In genomic region chr18:50986360-50987087, GRCh38 we compare ENCODE assay signal across 15 cellular contexts. TPM values are rescaled to one million over a fixed set of nuclear protein-coding genes. Genes with fewer than 3 reads are reported as not detected.
DNase-seq lines count a peak whose midpoint lies in the region; ATAC-seq, FAIRE-seq and TF ChIP-seq lines count a peak whose summit lies in the region.
"Had no signal": no experiment of that assay in that cellular context is flagged by ENCODE, and none has a peak within 500 bp of the region (broad histone marks: within the 10 kb centered on the region; RNA-seq: fewer than 3 reads in every experiment).

No MANE protein-coding gene starts in this region.

- H3K4me2 ChIP-seq in HepG2 (ENCODE audit: low read depth, low read length) = no peak overlapping the region
- H3K4me2 ChIP-seq: neural progenitor cell had no signal

- no peak for TF ChIP-seq CTCF in AG09309 (IDR thresholded peaks at IDR 0.05; ENCODE audit: control insufficient read depth, insufficient read depth, low read depth, low read length, missing control alignments)
- no peak for TF ChIP-seq CTCF in brain microvascular endothelial cell (IDR thresholded peaks at IDR 0.05; ENCODE audit: low read depth, low read length, missing control alignments)
- TF ChIP-seq CTCF in HepG2 (CRISPR knock-in tag; IDR thresholded peaks at IDR 0.05) = no peak

- H3K9me3 Mint-ChIP-seq in stimulated activated naive B cell treated with anti-CD40 and anti-IgM and Interleukin-4, amounts not matched to agents 10 μg/mL and 1 μg/mL and 100 μg/mL, for 72 hours = no peaks in the 10 kb centered on the region
- H3K9me3 Mint-ChIP-seq: activated CD4-positive, alpha-beta memory T cell treated with anti-CD3 and anti-CD28 coated beads, Interleukin-2, amount 10 ng/mL, durations not matched to agents 7 days and 5 days; neural progenitor cell had no signal

- intact Hi-C loops in HepG2 (cut with micrococcal nuclease; ENCODE audit: unreplicated experiment) = no loop called here

- H3K27ac Mint-ChIP-seq in stimulated activated naive B cell treated with anti-CD40 and anti-IgM and Interleukin-4, amounts not matched to agents 10 μg/mL and 1 μg/mL and 100 μg/mL, for 72 hours = no peak overlapping the region
- H3K27ac Mint-ChIP-seq: activated CD4-positive, alpha-beta memory T cell treated with anti-CD3 and anti-CD28 coated beads, Interleukin-2, amount 10 ng/mL, durations not matched to agents 7 days and 5 days; neural progenitor cell had no signal

- H3K4me1 ChIP-seq in HepG2 (ENCODE audit: insufficient read depth, low read length) = no peaks in the 10 kb centered on the region

- H3K9ac ChIP-seq in HepG2 (ENCODE audit: insufficient read depth, low read depth, low read length) = no peak overlapping the region
- H3K9ac ChIP-seq: neural progenitor cell had no signal

- no peak for TF ChIP-seq RAD21 in HepG2 (CRISPR knock-in tag; IDR thresholded peaks at IDR 0.05)

- H3K36me3 ChIP-seq in brain microvascular endothelial cell (replicated peaks) = no peaks in the 10 kb centered on the region
- no peaks in the 10 kb centered on the region for H3K36me3 ChIP-seq in HepG2 (replicated peaks in 1 of 2; ENCODE audit: control insufficient read depth in 1 of 2, insufficient read depth in 2 of 2, low read length in 2 of 2)
- H3K36me3 ChIP-seq: neural progenitor cell had no signal

- no peaks in the 10 kb centered on the region for H3K27me3 Mint-ChIP-seq in stimulated activated naive B cell treated with anti-CD40 and anti-IgM and Interleukin-4, amounts not matched to agents 10 μg/mL and 1 μg/mL and 100 μg/mL, for 72 hours
- H3K27me3 Mint-ChIP-seq: activated CD4-positive, alpha-beta memory T cell treated with anti-CD3 and anti-CD28 coated beads, Interleukin-2, amount 10 ng/mL, durations not matched to agents 7 days and 5 days had no signal

- 87% methylated on average over 2 of the region's 2 CpGs for WGBS in HepG2 (ENCODE audit: low lambda C conversion rate)

- BruUV-seq in HepG2 (replicated peaks; lab: Mats Ljungman, UMichigan) = no TSS peak

- FAIRE-seq in HepG2 (lab: Jason Lieb, UNC) = no peak
- FAIRE-seq: colon, small intestine had no signal

- no peak overlapping the region for H3K4me3 Mint-ChIP-seq in stimulated activated naive B cell treated with anti-CD40 and anti-IgM and Interleukin-4, amounts not matched to agents 10 μg/mL and 1 μg/mL and 100 μg/mL, for 72 hours
- H3K4me3 Mint-ChIP-seq: activated CD4-positive, alpha-beta memory T cell treated with anti-CD3 and anti-CD28 coated beads, Interleukin-2, amount 10 ng/mL, durations not matched to agents 7 days and 5 days; neural progenitor cell had no signal

- H3K27me3 ChIP-seq in brain microvascular endothelial cell (replicated peaks) (no peaks in the 10 kb centered on the region), HepG2 (ENCODE audit: control insufficient read depth in 1 of 2, insufficient read depth in 2 of 2, low read length in 2 of 2) (no peaks in the 10 kb centered on the region)
- H3K27me3 ChIP-seq: esophagus squamous epithelium, neural progenitor cell had no signal

- DNase-seq in AG09309 (ENCODE audit: low read depth) (peak; percentile 59), HS-27A (ENCODE audit: low read depth) (peak; percentile 26), brain microvascular endothelial cell (peak; percentile 16), HepG2 (ENCODE audit: low spot score) (no peak), T-helper 2 cell (no peak), NCI-H1048 (lab: John Stamatoyannopoulos, UW) (no peak), iPS-NIHi11 (ENCODE audit: low spot score) (no peak)
- DNase-seq in stimulated activated naive B cell treated with anti-CD40 and anti-IgM and Interleukin-4, amounts not matched to agents 10 μg/mL and 1 μg/mL and 100 μg/mL, for 72 hours = no peak
- DNase-seq: activated CD4-positive, alpha-beta memory T cell treated with anti-CD3 and anti-CD28 coated beads, Interleukin-2, amount 10 ng/mL, durations not matched to agents 7 days and 5 days; activated naive CD4-positive, alpha-beta T cell; AML-193; esophagus squamous epithelium; small intestine had no signal

- peaks cover 0 to 3% of the 10 kb centered on the region in 2 donors for H3K4me1 Mint-ChIP-seq in stimulated activated naive B cell treated with anti-CD40 and anti-IgM and Interleukin-4, amounts not matched to agents 10 μg/mL and 1 μg/mL and 100 μg/mL, for 72 hours
- H3K4me1 Mint-ChIP-seq: activated CD4-positive, alpha-beta memory T cell treated with anti-CD3 and anti-CD28 coated beads, Interleukin-2, amount 10 ng/mL, durations not matched to agents 7 days and 5 days had no signal

- in situ Hi-C loops in brain microvascular endothelial cell (cut with HindIII; ENCODE audit: low pct_ligation_motif_present, low sequenced_read_pairs) (no loop called here), HepG2 (cut with HindIII; ENCODE audit: extremely low pct_ligation_motif_present, low pct_unique_long_range_greater_than_20kb) (no loop called here)

- H3K9me3 ChIP-seq in HepG2 (ENCODE audit: low read length) = no peaks in the 10 kb centered on the region
- H3K9me3 ChIP-seq: esophagus squamous epithelium had no signal

- no peak overlapping the region for H2AFZ ChIP-seq in HepG2 (ENCODE audit: low read length)
- H2AFZ ChIP-seq: neural progenitor cell had no signal

- H3K79me2 ChIP-seq in HepG2 (ENCODE audit: insufficient read depth, low read length) = no peaks in the 10 kb centered on the region

- H3K27ac ChIP-seq in brain microvascular endothelial cell (no peak overlapping the region), HepG2 (ENCODE audit: extremely low read length, insufficient read depth, low read length) (no peak overlapping the region)
- H3K27ac ChIP-seq: esophagus squamous epithelium, neural progenitor cell had no signal

- peaks cover 14 to 29% of the 10 kb centered on the region in 2 donors for H3K36me3 Mint-ChIP-seq in stimulated activated naive B cell treated with anti-CD40 and anti-IgM and Interleukin-4, amounts not matched to agents 10 μg/mL and 1 μg/mL and 100 μg/mL, for 72 hours

- ATAC-seq in HepG2 = no peak
- no peak for ATAC-seq in stimulated activated naive B cell treated with anti-CD40 and anti-IgM and Interleukin-4, amounts not matched to agents 10 μg/mL and 1 μg/mL and 100 μg/mL, for 72 hours (replicated peaks)

- H4K20me1 ChIP-seq in HepG2 (ENCODE audit: insufficient read depth, low read length) = no peaks in the 10 kb centered on the region

- no peak for TF ChIP-seq EP300 in HepG2 (IDR thresholded peaks at IDR 0.05; ENCODE audit: low read depth in 2 of 2, low read length in 2 of 2)
- TF ChIP-seq EP300 in HepG2 (CRISPR knock-in tag; IDR thresholded peaks at IDR 0.05; ENCODE audit: borderline replicate concordance) = no peak

- CTCF ChIA-PET in HepG2 (lab: Yijun Ruan, JAX; ENCODE audit: low intra/inter-chr PET ratio, low total read pairs) = no interaction called here

- POLR2A ChIA-PET in HepG2 (lab: Yijun Ruan, JAX) = no interaction called here

- no peak for TF ChIP-seq POLR2A in HepG2 (IDR thresholded peaks at IDR 0.05; ENCODE audit: insufficient read depth in 1 of 2, low read depth in 2 of 2, low read length in 2 of 2)

- H3K4me3 ChIP-seq in AG09309 (ENCODE audit: control insufficient read depth, low read depth, low read length) (no peak overlapping the region), brain microvascular endothelial cell (ENCODE audit: low read depth, low read length) (no peak overlapping the region), HepG2 (replicated peaks in 1 of 3; ENCODE audit: insufficient read depth in 1 of 3, low read depth in 2 of 3, low read length in 3 of 3) (no peak overlapping the region)
- H3K4me3 ChIP-seq: esophagus squamous epithelium, neural progenitor cell had no signal

RNA-seq across cellular contexts. Expression of gene ELAC1, which starts 18.7 kb away (rescaled TPM):
- 3.6 TPM in 2 replicates for total RNA-seq in HepG2 (2016; rRNA removed; fragmentation: Illumina TruSeq; extraction: Trizol)
- 5.1 and 5.5 TPM in 2 replicates for total RNA-seq in HepG2 (2016; cell fraction: cytosol; rRNA removed; fragmentation: Illumina TruSeq; extraction: Trizol; ENCODE audit: low read depth)
- 3.4 and 3.5 TPM in 2 replicates for total RNA-seq in HepG2 (2016; cell fraction: insoluble cytoplasmic fraction; rRNA removed; fragmentation: Illumina TruSeq; extraction: Trizol)
- total RNA-seq in HepG2 (2016; cell fraction: membrane; rRNA removed; fragmentation: Illumina TruSeq; extraction: Trizol) = 6.5 and 7.0 TPM in 2 replicates
- 3.0 and 3.6 TPM in 2 replicates for total RNA-seq in HepG2 (2016; cell fraction: nucleus; rRNA removed; fragmentation: Illumina TruSeq; extraction: Trizol)
- polyA plus RNA-seq in HepG2 (2011; rRNA removed) = 1.3 and 1.9 TPM in 2 replicates
- polyA plus RNA-seq in HepG2 (2011; cell fraction: cytosol; rRNA removed) = 0.62 and 1.7 TPM in 2 replicates
- polyA plus RNA-seq in HepG2 (2011; cell fraction: nucleus; rRNA removed) = 0.69 and 1.3 TPM in 2 replicates
- 1.7 and 2.7 TPM in 2 replicates for polyA plus RNA-seq in HepG2 (2012)
- 7.7 and 9.6 TPM in 2 replicates for polyA plus RNA-seq in HepG2 (2016; cell fraction: cytosol; fragmentation: Illumina TruSeq; extraction: Trizol; ENCODE audit: low read depth)
- polyA plus RNA-seq in HepG2 (2016; cell fraction: insoluble cytoplasmic fraction; fragmentation: Illumina TruSeq; extraction: Trizol; ENCODE audit: low read depth) = 5.6 and 6.1 TPM in 2 replicates
- 6.7 and 8.1 TPM in 2 replicates for polyA plus RNA-seq in HepG2 (2016; cell fraction: membrane; fragmentation: Illumina TruSeq; extraction: Trizol; ENCODE audit: low read depth)
- 3.2 and 3.9 TPM in 2 replicates for polyA plus RNA-seq in HepG2 (2016; cell fraction: nucleus; fragmentation: Illumina TruSeq; extraction: Trizol; ENCODE audit: insufficient read depth, low read depth)
- 1.7 and 5.3 TPM in 2 replicates for polyA minus RNA-seq in HepG2 (2011; rRNA and poly(A)+ RNA removed; ENCODE audit: low replicate concordance)
- 0.62 and 1.3 TPM in 2 replicates for polyA minus RNA-seq in HepG2 (2011; cell fraction: cytosol; rRNA and poly(A)+ RNA removed)
- polyA minus RNA-seq in HepG2 (2011; cell fraction: nucleus; rRNA and poly(A)+ RNA removed) = 9.8 and 11.6 TPM in 2 replicates

RNA-seq across cellular contexts. Expression of gene SMAD4, which starts 43.5 kb away (rescaled TPM):
- total RNA-seq in HepG2 (2016; rRNA removed; fragmentation: Illumina TruSeq; extraction: Trizol) = 72.0 and 99.1 TPM in 2 replicates
- 49.6 and 56.8 TPM in 2 replicates for total RNA-seq in HepG2 (2016; cell fraction: cytosol; rRNA removed; fragmentation: Illumina TruSeq; extraction: Trizol; ENCODE audit: low read depth)
- 73.5 and 83.9 TPM in 2 replicates for total RNA-seq in HepG2 (2016; cell fraction: insoluble cytoplasmic fraction; rRNA removed; fragmentation: Illumina TruSeq; extraction: Trizol)
- 44.9 and 46.8 TPM in 2 replicates for total RNA-seq in HepG2 (2016; cell fraction: membrane; rRNA removed; fragmentation: Illumina TruSeq; extraction: Trizol)
- total RNA-seq in HepG2 (2016; cell fraction: nucleus; rRNA removed; fragmentation: Illumina TruSeq; extraction: Trizol) = 57.9 and 58.5 TPM in 2 replicates
- polyA plus RNA-seq in HepG2 (2011; rRNA removed) = 53.8 and 70.2 TPM in 2 replicates
- 31.5 and 48.8 TPM in 2 replicates for polyA plus RNA-seq in HepG2 (2011; cell fraction: cytosol; rRNA removed)
- polyA plus RNA-seq in HepG2 (2011; cell fraction: nucleus; rRNA removed) = 25.3 and 31.2 TPM in 2 replicates
- 42.8 and 47.9 TPM in 2 replicates for polyA plus RNA-seq in HepG2 (2012)
- polyA plus RNA-seq in HepG2 (2016; cell fraction: cytosol; fragmentation: Illumina TruSeq; extraction: Trizol; ENCODE audit: low read depth) = 2.2 and 3.3 TPM in 2 replicates
- 58.6 and 61.8 TPM in 2 replicates for polyA plus RNA-seq in HepG2 (2016; cell fraction: insoluble cytoplasmic fraction; fragmentation: Illumina TruSeq; extraction: Trizol; ENCODE audit: low read depth)
- polyA plus RNA-seq in HepG2 (2016; cell fraction: membrane; fragmentation: Illumina TruSeq; extraction: Trizol; ENCODE audit: low read depth) = 6.7 and 8.8 TPM in 2 replicates
- polyA plus RNA-seq in HepG2 (2016; cell fraction: nucleus; fragmentation: Illumina TruSeq; extraction: Trizol; ENCODE audit: insufficient read depth, low read depth) = 47.7 and 51.4 TPM in 2 replicates
- polyA minus RNA-seq in HepG2 (2011; rRNA and poly(A)+ RNA removed; ENCODE audit: low replicate concordance) = 111 and 191 TPM in 2 replicates
- polyA minus RNA-seq in HepG2 (2011; cell fraction: cytosol; rRNA and poly(A)+ RNA removed) = 40.4 and 42.0 TPM in 2 replicates
- 54.7 and 64.2 TPM in 2 replicates for polyA minus RNA-seq in HepG2 (2011; cell fraction: nucleus; rRNA and poly(A)+ RNA removed)

Comparison
In these comparisons a context has a peak if more than half of its experiments do, and no peak if none do; other contexts are left out.
1. DNase-seq: peak in AG09309 (single experiment), HS-27A (single experiment) and brain microvascular endothelial cell (single experiment); none in HepG2 (single experiment), stimulated activated naive B cell treated with anti-CD40 and anti-IgM and Interleukin-4, amounts not matched to agents 10 μg/mL and 1 μg/mL and 100 μg/mL, for 72 hours (single experiment), T-helper 2 cell (0 of 5), NCI-H1048 (single experiment) and iPS-NIHi11 (single experiment).